10 cellular contexts compared by ENCODE assay signal in genomic region chr18:62611395-62612241, GRCh38.
A peak's percentile ranks its signal among the peaks of the same experiment; 100 is the strongest.
DNase-seq lines count a peak whose midpoint lies in the region; ATAC-seq and TF ChIP-seq lines count a peak whose summit lies in the region.
"Had no signal": no experiment of that assay in that cellular context is flagged by ENCODE, and none has a peak within 500 bp of the region (broad histone marks: within the 10 kb centered on the region; RNA-seq: fewer than 3 reads in every experiment).

No MANE protein-coding gene starts in this region.

- no peaks in the 10 kb centered on the region for H3K9me3 ChIP-seq in left lung

- intact Hi-C loops in dorsolateral prefrontal cortex (cut with DNase I) (no loop called here), left lung (cut with DNase I) (no loop called here)

- no peaks in the 10 kb centered on the region for H4K20me1 ChIP-seq in GM23338 (replicated peaks; ENCODE audit: insufficient read depth)

- no peaks in the 10 kb centered on the region for H3K9me3 Mint-ChIP-seq in GM23338
- H3K9me3 Mint-ChIP-seq: type B pancreatic cell had no signal

- peaks cover 12% of the 10 kb centered on the region for H3K27me3 Mint-ChIP-seq in GM23338 (ENCODE audit: insufficient read depth, low read depth, poor library complexity)

- H3K4me1 ChIP-seq in GM23338 (ENCODE audit: insufficient read depth) (peaks cover 14% of the 10 kb centered on the region), left lung (no peaks in the 10 kb centered on the region)

- no peaks in the 10 kb centered on the region for H3K79me2 ChIP-seq in GM23338 (replicated peaks; ENCODE audit: insufficient read depth)

- ATAC-seq in GM23338, result peak; percentile 57
- peak; percentile 23 for ATAC-seq in left lung
- no peak for ATAC-seq in GM21360 (IDR thresholded peaks at IDR 0.05; ENCODE audit: unreplicated experiment)
- no peak for ATAC-seq in HG03135 (IDR thresholded peaks at IDR 0.05; ENCODE audit: unreplicated experiment)

- H3K4me3 Mint-ChIP-seq in GM23338, result peak overlapping the region; percentile 22; the same call in 2 of the 3 replicates

- no peaks in the 10 kb centered on the region for H3K36me3 ChIP-seq in GM23338 (ENCODE audit: insufficient read depth)
- H3K36me3 ChIP-seq in left lung, result no peaks in the 10 kb centered on the region

- H3K36me3 Mint-ChIP-seq in GM23338 (ENCODE audit: low read depth), result no peaks in the 10 kb centered on the region
- H3K36me3 Mint-ChIP-seq: type B pancreatic cell had no signal

- DNase-seq in GM23338 (ENCODE audit: low spot score), result peak; percentile 42
- peak in 5 of 10 donors; percentile 45 to 76 (median 66) for DNase-seq in dorsolateral prefrontal cortex
- DNase-seq in left lung, result no peak
- DNase-seq in retinal pigment epithelial cell (ENCODE audit: low read depth), result no peak
- no peak for DNase-seq in NCI-H82 treated with DMSO at 0.1 percent for 48 hours (lab: John Stamatoyannopoulos, UW; ENCODE audit: unreplicated experiment)
- no peak for DNase-seq in RPMI8226
- DNase-seq: amniotic stem cell had no signal

- H2AFZ ChIP-seq in GM23338, result peak overlapping the region; percentile 99

- peaks cover 29% of the 10 kb centered on the region for H3K4me1 Mint-ChIP-seq in GM23338

- no peak overlapping the region for H3K27ac ChIP-seq in GM23338 (ENCODE audit: low read depth)
- peak overlapping the region in 58 of 59 donors; percentile 2 to 84 (median 64) for H3K27ac ChIP-seq in dorsolateral prefrontal cortex
- no peak overlapping the region for H3K27ac ChIP-seq in left lung

- H3K4me3 ChIP-seq in GM23338 (peak overlapping the region; percentile 36; the same call in 1 of the 2 replicates), dorsolateral prefrontal cortex (peak overlapping the region in 57 of 59 donors; percentile 8 to 70 (median 45)), left lung (no peak overlapping the region), retinal pigment epithelial cell (ENCODE audit: low read length) (peak overlapping the region; percentile 23)

- H3K9me2 ChIP-seq in GM23338 (ENCODE audit: insufficient read depth), result no peaks in the 10 kb centered on the region

- H3K27me3 ChIP-seq in GM23338 (ENCODE audit: insufficient read depth) (no peaks in the 10 kb centered on the region), dorsolateral prefrontal cortex (no peaks in the 10 kb centered on the region), left lung (peaks cover 3 to 21% of the 10 kb centered on the region in 2 donors)

- peak overlapping the region; percentile 50 for H3K4me2 ChIP-seq in GM23338

- no peak for TF ChIP-seq CTCF in GM23338 (conservative IDR thresholded peaks at IDR 0.05; ENCODE audit: low read depth in 2 of 2)
- TF ChIP-seq CTCF in dorsolateral prefrontal cortex (IDR thresholded peaks at IDR 0.05 in 54 of 56, conservative IDR thresholded peaks at IDR 0.05 in 2 of 56; ENCODE audit: low read depth in 1 of 56, partially characterized antibody in 56 of 56), result no peak
- TF ChIP-seq CTCF in left lung (IDR thresholded peaks at IDR 0.05), result no peak
- no peak for TF ChIP-seq CTCF in retinal pigment epithelial cell (conservative IDR thresholded peaks at IDR 0.05; ENCODE audit: low read depth, low read length)

- H3F3A ChIP-seq in GM23338 (replicated peaks; ENCODE audit: low read depth), result 0 out of 2 replicates have a peak, but pooled peaks cover 6% of the 10 kb centered on the region

- H3K27ac Mint-ChIP-seq in GM23338, result no peak overlapping the region

TF ChIP-seq in GM23338, 12 proteins besides CTCF, POLR2A, EP300 and RAD21 (continues in another document):
- no peak for TF ChIP-seq CREB1 (CRISPR knock-in tag; IDR thresholded peaks at IDR 0.05; ENCODE audit: low read depth)
- TF ChIP-seq JUNB (IDR thresholded peaks at IDR 0.05; ENCODE audit: unreplicated experiment), result no peak
- no peak for TF ChIP-seq STAT1 (IDR thresholded peaks at IDR 0.05; ENCODE audit: unreplicated experiment)
- TF ChIP-seq NANOG (IDR thresholded peaks at IDR 0.05; ENCODE audit: borderline replicate concordance), result no peak
- TF ChIP-seq ZNF114 (CRISPR knock-in tag; IDR thresholded peaks at IDR 0.05), result no peak
- TF ChIP-seq, protein P1, sequence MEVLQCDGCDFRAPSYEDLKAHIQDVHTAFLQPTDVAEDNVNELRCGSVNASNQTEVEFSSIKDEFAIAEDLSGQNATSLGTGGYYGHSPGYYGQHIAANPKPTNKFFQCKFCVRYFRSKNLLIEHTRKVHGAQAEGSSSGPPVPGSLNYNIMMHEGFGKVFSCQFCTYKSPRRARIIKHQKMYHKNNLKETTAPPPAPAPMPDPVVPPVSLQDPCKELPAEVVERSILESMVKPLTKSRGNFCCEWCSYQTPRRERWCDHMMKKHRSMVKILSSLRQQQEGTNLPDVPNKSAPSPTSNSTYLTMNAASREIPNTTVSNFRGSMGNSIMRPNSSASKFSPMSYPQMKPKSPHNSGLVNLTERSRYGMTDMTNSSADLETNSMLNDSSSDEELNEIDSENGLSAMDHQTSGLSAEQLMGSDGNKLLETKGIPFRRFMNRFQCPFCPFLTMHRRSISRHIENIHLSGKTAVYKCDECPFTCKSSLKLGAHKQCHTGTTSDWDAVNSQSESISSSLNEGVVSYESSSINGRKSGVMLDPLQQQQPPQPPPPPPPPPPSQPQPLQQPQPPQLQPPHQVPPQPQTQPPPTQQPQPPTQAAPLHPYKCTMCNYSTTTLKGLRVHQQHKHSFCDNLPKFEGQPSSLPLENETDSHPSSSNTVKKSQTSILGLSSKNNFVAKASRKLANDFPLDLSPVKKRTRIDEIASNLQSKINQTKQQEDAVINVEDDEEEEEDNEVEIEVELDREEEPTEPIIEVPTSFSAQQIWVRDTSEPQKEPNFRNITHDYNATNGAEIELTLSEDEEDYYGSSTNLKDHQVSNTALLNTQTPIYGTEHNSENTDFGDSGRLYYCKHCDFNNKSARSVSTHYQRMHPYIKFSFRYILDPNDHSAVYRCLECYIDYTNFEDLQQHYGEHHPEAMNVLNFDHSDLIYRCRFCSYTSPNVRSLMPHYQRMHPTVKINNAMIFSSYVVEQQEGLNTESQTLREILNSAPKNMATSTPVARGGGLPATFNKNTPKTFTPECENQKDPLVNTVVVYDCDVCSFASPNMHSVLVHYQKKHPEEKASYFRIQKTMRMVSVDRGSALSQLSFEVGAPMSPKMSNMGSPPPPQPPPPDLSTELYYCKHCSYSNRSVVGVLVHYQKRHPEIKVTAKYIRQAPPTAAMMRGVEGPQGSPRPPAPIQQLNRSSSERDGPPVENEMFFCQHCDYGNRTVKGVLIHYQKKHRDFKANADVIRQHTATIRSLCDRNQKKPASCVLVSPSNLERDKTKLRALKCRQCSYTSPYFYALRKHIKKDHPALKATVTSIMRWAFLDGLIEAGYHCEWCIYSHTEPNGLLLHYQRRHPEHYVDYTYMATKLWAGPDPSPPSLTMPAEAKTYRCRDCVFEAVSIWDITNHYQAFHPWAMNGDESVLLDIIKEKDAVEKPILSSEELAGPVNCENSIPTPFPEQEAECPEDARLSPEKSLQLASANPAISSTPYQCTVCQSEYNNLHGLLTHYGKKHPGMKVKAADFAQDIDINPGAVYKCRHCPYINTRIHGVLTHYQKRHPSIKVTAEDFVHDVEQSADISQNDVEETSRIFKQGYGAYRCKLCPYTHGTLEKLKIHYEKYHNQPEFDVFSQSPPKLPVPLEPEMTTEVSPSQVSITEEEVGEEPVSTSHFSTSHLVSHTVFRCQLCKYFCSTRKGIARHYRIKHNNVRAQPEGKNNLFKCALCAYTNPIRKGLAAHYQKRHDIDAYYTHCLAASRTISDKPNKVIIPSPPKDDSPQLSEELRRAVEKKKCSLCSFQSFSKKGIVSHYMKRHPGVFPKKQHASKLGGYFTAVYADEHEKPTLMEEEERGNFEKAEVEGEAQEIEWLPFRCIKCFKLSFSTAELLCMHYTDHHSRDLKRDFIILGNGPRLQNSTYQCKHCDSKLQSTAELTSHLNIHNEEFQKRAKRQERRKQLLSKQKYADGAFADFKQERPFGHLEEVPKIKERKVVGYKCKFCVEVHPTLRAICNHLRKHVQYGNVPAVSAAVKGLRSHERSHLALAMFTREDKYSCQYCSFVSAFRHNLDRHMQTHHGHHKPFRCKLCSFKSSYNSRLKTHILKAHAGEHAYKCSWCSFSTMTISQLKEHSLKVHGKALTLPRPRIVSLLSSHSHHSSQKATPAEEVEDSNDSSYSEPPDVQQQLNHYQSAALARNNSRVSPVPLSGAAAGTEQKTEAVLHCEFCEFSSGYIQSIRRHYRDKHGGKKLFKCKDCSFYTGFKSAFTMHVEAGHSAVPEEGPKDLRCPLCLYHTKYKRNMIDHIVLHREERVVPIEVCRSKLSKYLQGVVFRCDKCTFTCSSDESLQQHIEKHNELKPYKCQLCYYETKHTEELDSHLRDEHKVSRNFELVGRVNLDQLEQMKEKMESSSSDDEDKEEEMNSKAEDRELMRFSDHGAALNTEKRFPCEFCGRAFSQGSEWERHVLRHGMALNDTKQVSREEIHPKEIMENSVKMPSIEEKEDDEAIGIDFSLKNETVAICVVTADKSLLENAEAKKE (CRISPR knock-in tag; IDR thresholded peaks at IDR 0.05), result no peak
- TF ChIP-seq, protein P2, sequence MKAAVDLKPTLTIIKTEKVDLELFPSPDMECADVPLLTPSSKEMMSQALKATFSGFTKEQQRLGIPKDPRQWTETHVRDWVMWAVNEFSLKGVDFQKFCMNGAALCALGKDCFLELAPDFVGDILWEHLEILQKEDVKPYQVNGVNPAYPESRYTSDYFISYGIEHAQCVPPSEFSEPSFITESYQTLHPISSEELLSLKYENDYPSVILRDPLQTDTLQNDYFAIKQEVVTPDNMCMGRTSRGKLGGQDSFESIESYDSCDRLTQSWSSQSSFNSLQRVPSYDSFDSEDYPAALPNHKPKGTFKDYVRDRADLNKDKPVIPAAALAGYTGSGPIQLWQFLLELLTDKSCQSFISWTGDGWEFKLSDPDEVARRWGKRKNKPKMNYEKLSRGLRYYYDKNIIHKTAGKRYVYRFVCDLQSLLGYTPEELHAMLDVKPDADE (IDR thresholded peaks at IDR 0.05), result no peak
- no peak for TF ChIP-seq EZH2phosphoT487 (IDR thresholded peaks at IDR 0.05; ENCODE audit: unreplicated experiment)
- TF ChIP-seq POLR2AphosphoS5 (IDR thresholded peaks at IDR 0.05; ENCODE audit: low read depth), result no peak

Comparison
In these comparisons a context has a peak if more than half of its experiments do, and no peak if none do; other contexts are left out.
1. ATAC-seq: peak in GM23338 (single experiment) and left lung (single experiment); none in GM21360 (single experiment) and HG03135 (single experiment).
2. H3K27ac ChIP-seq: peak in dorsolateral prefrontal cortex (58 of 59); none in GM23338 (single experiment) and left lung (0 of 2).
3. H3K4me3 ChIP-seq: peak in GM23338 (single experiment), dorsolateral prefrontal cortex (57 of 59) and retinal pigment epithelial cell (single experiment); none in left lung (0 of 2).